In the genomic region with DNA sequence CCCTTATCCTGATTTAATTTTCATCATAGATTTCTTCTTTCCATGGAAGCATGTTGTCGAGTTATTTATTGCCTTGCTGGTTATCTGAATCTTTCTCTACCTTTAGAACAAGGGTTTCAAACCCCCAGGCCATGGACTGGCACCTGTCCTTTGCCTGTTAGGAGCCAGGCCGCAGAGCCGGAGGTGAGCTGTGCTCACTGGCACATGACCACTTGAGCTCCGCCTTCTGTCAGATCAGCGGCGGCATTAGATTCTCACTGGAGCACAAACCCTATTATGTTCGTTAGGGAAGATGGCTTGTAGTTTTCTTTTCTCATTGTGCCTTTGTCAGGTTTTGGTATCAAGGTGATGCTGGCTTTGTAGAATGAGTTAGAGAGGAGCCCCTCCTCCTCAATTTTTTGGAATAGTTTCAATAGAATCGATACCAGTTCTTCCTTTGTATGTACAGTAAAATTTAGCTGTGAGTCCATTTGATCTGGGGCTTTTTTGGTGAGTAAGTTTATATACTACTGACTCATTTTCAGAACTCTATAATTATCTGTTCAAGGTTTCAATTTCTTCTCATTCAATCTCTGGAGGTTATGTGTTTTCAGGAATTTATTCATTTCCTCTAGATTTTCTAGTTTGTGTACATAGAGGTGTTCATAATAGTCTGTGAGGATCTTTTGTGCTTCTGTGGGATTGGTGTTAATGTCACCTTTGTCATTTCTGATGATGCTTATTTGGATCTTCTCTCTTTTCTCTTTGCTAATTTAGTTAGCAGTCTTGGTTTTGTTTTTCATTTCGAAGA, we compare ENCODE assay signal across 16 cellular contexts.
DNase-seq lines count a peak whose midpoint lies in the region; ATAC-seq lines count a peak whose summit lies in the region.
"Had no signal": no experiment of that assay in that cellular context is flagged by ENCODE, and none has a peak within 500 bp of the region (broad histone marks: within the 10 kb centered on the region; RNA-seq: fewer than 3 reads in every experiment).

No MANE protein-coding gene starts in this region.

- H3K9me3 ChIP-seq in aorta (ENCODE audit: control insufficient read depth, low read length): no peaks in the 10 kb centered on the region

- no peak for DNase-seq in activated naive CD4-positive, alpha-beta T cell treated with anti-CD3 and anti-CD28 coated beads, Interleukin-2, amount 50 U/mL, for 72 hours (ENCODE audit: low spot score in 2 of 2)
- DNase-seq in activated naive CD4-positive, alpha-beta T cell treated with Interleukin-2 at 50 U/mL for 16 hours: no peak
- DNase-seq in stimulated activated effector memory CD8-positive, alpha-beta T cell treated with anti-CD3 and anti-CD28 coated beads, Interleukin-12 subunit alpha, Interleukin-12 subunit beta, amount 100 ng/mL, for 72 hours (ENCODE audit: low spot score in 2 of 2): no peak
- DNase-seq in NCI-H774 (lab: John Stamatoyannopoulos, UW) (no peak), SK-N-DZ (ENCODE audit: low spot score) (no peak), aorta (no peak)
- DNase-seq: activated CD4-positive, alpha-beta T cell treated with anti-CD3 and anti-CD28 coated beads, Interleukin-2, amount 50 U/mL, for 1 hour; activated naive CD4-positive, alpha-beta T cell treated with anti-CD3 and anti-CD28 coated beads, Interleukin-2, amount 50 U/mL, for 16 hours; cerebellar nuclear complex; DMS153; Kasumi-1; NCI-H2029; nucleus accumbens; T-cell had no signal

- H3K27ac Mint-ChIP-seq in activated naive CD4-positive, alpha-beta T cell treated with anti-CD3 and anti-CD28 coated beads, Interleukin-2, amount 50 U/mL, for 72 hours: no peak overlapping the region
- no peak overlapping the region for H3K27ac Mint-ChIP-seq in stimulated activated effector memory CD8-positive, alpha-beta T cell treated with anti-CD3 and anti-CD28 coated beads, Interleukin-12 subunit alpha, Interleukin-12 subunit beta, amount 100 ng/mL, for 72 hours
- H3K27ac Mint-ChIP-seq: T-cell had no signal

- intact Hi-C loops in aorta (cut with DNase I): no loop called here

- no peaks in the 10 kb centered on the region for H3K4me1 Mint-ChIP-seq in stimulated activated effector memory CD8-positive, alpha-beta T cell treated with anti-CD3 and anti-CD28 coated beads, Interleukin-12 subunit alpha, Interleukin-12 subunit beta, amount 100 ng/mL, for 72 hours
- H3K4me1 Mint-ChIP-seq: T-cell had no signal

- H3K36me3 ChIP-seq in aorta (ENCODE audit: control insufficient read depth in 1 of 2, insufficient read depth in 2 of 2, low read length in 1 of 2): no peaks in the 10 kb centered on the region

- H3K27ac ChIP-seq in aorta (ENCODE audit: low read depth in 1 of 2, low read length in 2 of 2): no peak overlapping the region

- ATAC-seq in activated naive CD4-positive, alpha-beta T cell treated with anti-CD3 and anti-CD28 coated beads, Interleukin-2, amount 50 U/mL, for 72 hours: peak; percentile 20 to 90
- peak; percentile 99 for ATAC-seq in GM21717 (IDR thresholded peaks at IDR 0.05; ENCODE audit: unreplicated experiment)
- peak; percentile 79 for ATAC-seq in HG03108 (IDR thresholded peaks at IDR 0.05; ENCODE audit: unreplicated experiment)
- ATAC-seq in stimulated activated effector memory CD8-positive, alpha-beta T cell treated with anti-CD3 and anti-CD28 coated beads, Interleukin-12 subunit alpha, Interleukin-12 subunit beta, amount 100 ng/mL, for 72 hours: peak; percentile 32
- no peak for ATAC-seq in aorta (ENCODE audit: low FRiP score)
- ATAC-seq: T-cell had no signal

- WGBS in aorta, 2 donors: 87 to 88% methylated on average over 9 of the region's 9 CpGs

- H3K4me1 ChIP-seq in aorta (ENCODE audit: control insufficient read depth in 1 of 2, insufficient read depth in 2 of 2, low read length in 2 of 2): no peaks in the 10 kb centered on the region

- no peaks in the 10 kb centered on the region for H3K36me3 Mint-ChIP-seq in activated naive CD4-positive, alpha-beta T cell treated with anti-CD3 and anti-CD28 coated beads, Interleukin-2, amount 50 U/mL, for 72 hours
- no peaks in the 10 kb centered on the region for H3K36me3 Mint-ChIP-seq in stimulated activated effector memory CD8-positive, alpha-beta T cell treated with anti-CD3 and anti-CD28 coated beads, Interleukin-12 subunit alpha, Interleukin-12 subunit beta, amount 100 ng/mL, for 72 hours
- H3K36me3 Mint-ChIP-seq: T-cell had no signal

- H3K9me3 Mint-ChIP-seq in activated naive CD4-positive, alpha-beta T cell treated with anti-CD3 and anti-CD28 coated beads, Interleukin-2, amount 50 U/mL, for 72 hours: peaks cover 9 to 25% of the 10 kb centered on the region in 2 donors
- peaks cover 14% of the 10 kb centered on the region for H3K9me3 Mint-ChIP-seq in stimulated activated effector memory CD8-positive, alpha-beta T cell treated with anti-CD3 and anti-CD28 coated beads, Interleukin-12 subunit alpha, Interleukin-12 subunit beta, amount 100 ng/mL, for 72 hours

- no peaks in the 10 kb centered on the region for H3K27me3 ChIP-seq in aorta (ENCODE audit: control insufficient read depth in 1 of 2, insufficient read depth in 2 of 2, low read length in 1 of 2)

- H3K4me3 Mint-ChIP-seq in stimulated activated effector memory CD8-positive, alpha-beta T cell treated with anti-CD3 and anti-CD28 coated beads, Interleukin-12 subunit alpha, Interleukin-12 subunit beta, amount 100 ng/mL, for 72 hours: no peak overlapping the region
- H3K4me3 Mint-ChIP-seq: T-cell had no signal

- no peak overlapping the region for H3K4me3 ChIP-seq in aorta (ENCODE audit: low read length in 2 of 2)
